20 cellular contexts compared by ENCODE assay signal in genomic region chr5:109167586-109167985, GRCh38.
A peak's percentile ranks its signal among the peaks of the same experiment; 100 is the strongest.
DNase-seq lines count a peak whose midpoint lies in the region; ATAC-seq, FAIRE-seq and TF ChIP-seq lines count a peak whose summit lies in the region.
"Had no signal": no experiment of that assay in that cellular context is flagged by ENCODE, and none has a peak within 500 bp of the region (broad histone marks: within the 10 kb centered on the region; RNA-seq: fewer than 3 reads in every experiment).

No MANE protein-coding gene starts in this region.

- no peak overlapping the region for H3K27ac Mint-ChIP-seq in GM23338
- H3K27ac Mint-ChIP-seq in glutamatergic neuron (ENCODE audit: unreplicated experiment) = peak overlapping the region; percentile 96
- H3K27ac Mint-ChIP-seq: CD4-positive, CD25-positive, alpha-beta regulatory T cell; CD8-positive, alpha-beta T cell had no signal

- H3K36me3 Mint-ChIP-seq in GM23338 (ENCODE audit: low read depth) (no peaks in the 10 kb centered on the region), glutamatergic neuron (ENCODE audit: unreplicated experiment) (no peaks in the 10 kb centered on the region)

- TF ChIP-seq POLR2A in GM12891 (IDR thresholded peaks at IDR 0.05; ENCODE audit: low read depth, low read length) = no peak

- H2AFZ ChIP-seq in GM23338 = no peak overlapping the region
- H2AFZ ChIP-seq: GM23248 had no signal

- H3K4me1 Mint-ChIP-seq in GM23338 (peaks cover 25% of the 10 kb centered on the region), glutamatergic neuron (ENCODE audit: low read depth, unreplicated experiment) (peaks cover 21% of the 10 kb centered on the region)
- H3K4me1 Mint-ChIP-seq: CD4-positive, CD25-positive, alpha-beta regulatory T cell had no signal

- H3K4me3 Mint-ChIP-seq in GM23338 = no peak overlapping the region
- peak overlapping the region; percentile 53 for H3K4me3 Mint-ChIP-seq in glutamatergic neuron (ENCODE audit: unreplicated experiment)
- H3K4me3 Mint-ChIP-seq: CD4-positive, CD25-positive, alpha-beta regulatory T cell; CD8-positive, alpha-beta T cell; H9 had no signal

- H4K20me1 ChIP-seq in GM23338 (replicated peaks; ENCODE audit: insufficient read depth) = no peaks in the 10 kb centered on the region

- H3K4me1 ChIP-seq in GM23338 (ENCODE audit: insufficient read depth) = peaks cover 25% of the 10 kb centered on the region; the same call in 1 of the 2 replicates
- H3K4me1 ChIP-seq: A549, Caco-2 had no signal

- H3K9me3 Mint-ChIP-seq in GM23338 (no peaks in the 10 kb centered on the region), glutamatergic neuron (ENCODE audit: unreplicated experiment) (peaks cover 4% of the 10 kb centered on the region)
- H3K9me3 Mint-ChIP-seq: CD8-positive, alpha-beta T cell; H9 had no signal

- no peaks in the 10 kb centered on the region for H3K27me3 ChIP-seq in GM23338 (ENCODE audit: insufficient read depth)

- H3K4me2 ChIP-seq in GM23338 = no peak overlapping the region
- H3K4me2 ChIP-seq: A549 had no signal

- no peak overlapping the region for H3K4me3 ChIP-seq in GM23338
- H3K4me3 ChIP-seq: A549, GM23248 had no signal

- FAIRE-seq in GM12891 (lab: Jason Lieb, UNC) = no peak
- FAIRE-seq: A549, G401.6, GM19239 had no signal

- no peak overlapping the region for H3K27ac ChIP-seq in GM23338 (ENCODE audit: low read depth)
- H3K27ac ChIP-seq: A549, C4-2B, GM23248 had no signal

- ATAC-seq in GM23338 = peak; percentile 64
- no peak for ATAC-seq in activated CD4-positive, CD25-positive, alpha-beta regulatory T cell treated with anti-CD3 and anti-CD28 coated beads, Interleukin-2, amount 50 U/mL, for 24 hours
- ATAC-seq: A549; CD8-positive, alpha-beta T cell; HCT116 had no signal

- no peaks in the 10 kb centered on the region for H3K79me2 ChIP-seq in GM23338 (replicated peaks; ENCODE audit: insufficient read depth)

- DNase-seq in GM23338 (ENCODE audit: low spot score) (no peak), glutamatergic neuron (no peak), iPS-NIHi7 (ENCODE audit: extremely low spot score) (peak; percentile 23), NCI-H526 treated with DMSO at 0.1 percent for 48 hours (lab: John Stamatoyannopoulos, UW) (no peak), GM12891 (ENCODE audit: insufficient read length, low spot score) (no peak), T-helper 1 cell (no peak)
- DNase-seq: 8988T; Caco-2; CD4-positive, CD25-positive, alpha-beta regulatory T cell; CD8-positive, alpha-beta T cell; DMS153; DND-41; GM23248; H9 had no signal

- H3F3A ChIP-seq in GM23338 (replicated peaks; ENCODE audit: low read depth) = no peaks in the 10 kb centered on the region

- peaks cover 3% of the 10 kb centered on the region for H3K27me3 Mint-ChIP-seq in GM23338 (ENCODE audit: insufficient read depth, low read depth, poor library complexity)
- peaks cover 1% of the 10 kb centered on the region for H3K27me3 Mint-ChIP-seq in glutamatergic neuron (ENCODE audit: unreplicated experiment)
- H3K27me3 Mint-ChIP-seq: CD4-positive, CD25-positive, alpha-beta regulatory T cell had no signal

- TF ChIP-seq CTCF in GM23338 (conservative IDR thresholded peaks at IDR 0.05; ENCODE audit: low read depth in 2 of 2) (no peak), glutamatergic neuron (IDR thresholded peaks at IDR 0.05; ENCODE audit: partially characterized antibody, unreplicated experiment) (no peak)

- no peaks in the 10 kb centered on the region; the same call in 1 of the 2 replicates for H3K9me2 ChIP-seq in GM23338 (ENCODE audit: insufficient read depth)

- H3K36me3 ChIP-seq in GM23338 (ENCODE audit: insufficient read depth) = no peaks in the 10 kb centered on the region

TF ChIP-seq in GM23338, 12 proteins besides CTCF, POLR2A, EP300 and RAD21 (continues in another document):
- TF ChIP-seq ZNF331 (CRISPR knock-in tag; IDR thresholded peaks at IDR 0.05; ENCODE audit: low read depth) = no peak
- TF ChIP-seq EZH2 (IDR thresholded peaks at IDR 0.05; ENCODE audit: low read depth, unreplicated experiment) = no peak
- TF ChIP-seq CREB1 (CRISPR knock-in tag; IDR thresholded peaks at IDR 0.05; ENCODE audit: low read depth) = no peak
- no peak for TF ChIP-seq NANOG (IDR thresholded peaks at IDR 0.05; ENCODE audit: borderline replicate concordance)
- TF ChIP-seq ETS1 (IDR thresholded peaks at IDR 0.05) = no peak
- no peak for TF ChIP-seq STAT1 (IDR thresholded peaks at IDR 0.05; ENCODE audit: unreplicated experiment)
- no peak for TF ChIP-seq EZH2phosphoT487 (IDR thresholded peaks at IDR 0.05; ENCODE audit: unreplicated experiment)
- TF ChIP-seq POLR2AphosphoS5 (IDR thresholded peaks at IDR 0.05; ENCODE audit: low read depth) = no peak
- no peak for TF ChIP-seq JUNB (IDR thresholded peaks at IDR 0.05; ENCODE audit: unreplicated experiment)
- TF ChIP-seq ZNF114 (CRISPR knock-in tag; IDR thresholded peaks at IDR 0.05) = no peak

TF ChIP-seq in GM12891, 5 proteins besides CTCF, POLR2A, EP300 and RAD21:
- TF ChIP-seq TAF1 (IDR thresholded peaks at IDR 0.05; ENCODE audit: low read depth, low read length) (no peak), POU2F2 (IDR thresholded peaks at IDR 0.05; ENCODE audit: low read depth, low read length) (no peak), SPI1 (IDR thresholded peaks at IDR 0.05; ENCODE audit: low read depth, low read length) (no peak), PAX5 (IDR thresholded peaks at IDR 0.05; ENCODE audit: insufficient read depth, low read length, severe bottlenecking) (no peak), POLR2AphosphoS5 (IDR thresholded peaks at IDR 0.05; ENCODE audit: low read depth, low read length) (no peak)
